In genomic region chr17:65973237-65973636, GRCh38 we compare ENCODE assay signal across 8 cellular contexts.
"Had no signal": no experiment of that assay in that cellular context is flagged by ENCODE, and none has a peak within 500 bp of the region (broad histone marks: within the 10 kb centered on the region; RNA-seq: fewer than 3 reads in every experiment).

No MANE protein-coding gene starts in this region.

- H3K9me3 Mint-ChIP-seq: IgD-negative memory B cell had no signal

- H3K4me2 ChIP-seq: GM23338 had no signal

- H3K4me3 ChIP-seq: GM23338 had no signal

- ATAC-seq: GM23338 had no signal

- H3K4me3 Mint-ChIP-seq: GM23338, H9, IgD-negative memory B cell had no signal

- H3K27ac Mint-ChIP-seq: GM23338, H9, IgD-negative memory B cell had no signal

- H2AFZ ChIP-seq: GM23338 had no signal

- FAIRE-seq: H1, H54, HTR-8/SVneo had no signal

- DNase-seq: H9, HCEC 1CT, KBM-7 had no signal
